Comparison of ENCODE assay signal across 18 cellular contexts in genomic region chr11:74085542-74085892, GRCh38.
DNase-seq lines count a peak whose midpoint lies in the region; ATAC-seq, FAIRE-seq and TF ChIP-seq lines count a peak whose summit lies in the region.
"Had no signal": no experiment of that assay in that cellular context is flagged by ENCODE, and none has a peak within 500 bp of the region (broad histone marks: within the 10 kb centered on the region; RNA-seq: fewer than 3 reads in every experiment).

No MANE protein-coding gene starts in this region.

- dilution Hi-C loops in IMR-90 (cut with HindIII; ENCODE audit: low sequenced_read_pairs, unreplicated experiment) = no loop called here

- H3K4ac ChIP-seq in IMR-90 (ENCODE audit: low read depth, low read length) = no peak overlapping the region

- no peak overlapping the region for H4K8ac ChIP-seq in IMR-90 (ENCODE audit: low read depth in 2 of 2, low read length in 2 of 2)

- no peak overlapping the region for H2AK9ac ChIP-seq in IMR-90 (replicated peaks; ENCODE audit: low read depth, low read length, poor library complexity)

- H3K4me2 ChIP-seq in IMR-90 (ENCODE audit: low read depth, low read length) = no peak overlapping the region
- H3K4me2 ChIP-seq: BLaER1 had no signal

- no peak overlapping the region for H2BK120ac ChIP-seq in IMR-90 (ENCODE audit: low read depth, low read length)

- no peak overlapping the region for H3K27ac ChIP-seq in CD4-positive, alpha-beta memory T cell (ENCODE audit: low read depth, low read length)
- no peak overlapping the region for H3K27ac ChIP-seq in IMR-90 (ENCODE audit: insufficient read depth, low read length)
- H3K27ac ChIP-seq: BLaER1, body of pancreas, prostate gland had no signal

- peaks cover 57% of the 10 kb centered on the region in 2 donors for H3K36me3 Mint-ChIP-seq in CD4-positive, alpha-beta memory T cell
- H3K36me3 Mint-ChIP-seq in mesothelial cell of epicardium = peaks cover 36% of the 10 kb centered on the region

- no peak for FAIRE-seq in HTR-8/SVneo (lab: Jason Lieb, UNC)
- FAIRE-seq: H1 had no signal

- H3K4me1 ChIP-seq in CD4-positive, alpha-beta memory T cell (ENCODE audit: insufficient read depth, low read length) = peaks cover 4% of the 10 kb centered on the region
- no peaks in the 10 kb centered on the region for H3K4me1 ChIP-seq in IMR-90 (ENCODE audit: control insufficient read depth, insufficient read depth, low read length)
- H3K4me1 ChIP-seq: BLaER1, body of pancreas, prostate gland had no signal

- no peak overlapping the region for H3K4me3 ChIP-seq in CD4-positive, alpha-beta memory T cell (ENCODE audit: low read length in 2 of 2)
- no peak overlapping the region for H3K4me3 ChIP-seq in IMR-90 (ENCODE audit: insufficient read depth, low read depth, low read length)
- H3K4me3 ChIP-seq: BLaER1, body of pancreas, prostate gland had no signal

- H3K18ac ChIP-seq in IMR-90 (ENCODE audit: low read depth, low read length) = no peak overlapping the region

- H3K14ac ChIP-seq in IMR-90 (replicated peaks; ENCODE audit: low read depth, low read length) = no peak overlapping the region

- no peak overlapping the region for H3K4me3 Mint-ChIP-seq in CD4-positive, alpha-beta memory T cell
- H3K4me3 Mint-ChIP-seq in mesothelial cell of epicardium = no peak overlapping the region
- H3K4me3 Mint-ChIP-seq: activated T-helper 1 cell treated with anti-CD3 and anti-CD28 coated beads, Interleukin-12 subunit alpha, Interleukin-12 subunit beta, Interleukin-2, Interleukin-4 antibody, amounts not matched to agents 30 ng/mL and 10 ng/mL and 1 ng/mL, durations not matched to agents 14 hours and 24 hours and 36 hours had no signal

- peak overlapping the region; percentile 40 for H2BK5ac ChIP-seq in IMR-90 (ENCODE audit: low read depth, low read length, poor library complexity, severe bottlenecking)

- H3K36me3 ChIP-seq in CD4-positive, alpha-beta memory T cell (ENCODE audit: insufficient read depth, low read length) = peaks cover 24% of the 10 kb centered on the region
- H3K36me3 ChIP-seq in IMR-90 (ENCODE audit: control insufficient read depth, insufficient read depth, low read length) = peaks cover 11% of the 10 kb centered on the region

- in situ Hi-C loops in IMR-90 (cut with MboI; ENCODE audit: low sequenced_read_pairs) = no loop called here

- H2BK15ac ChIP-seq in IMR-90 (ENCODE audit: low read depth, low read length) = no peak overlapping the region

- H3K9ac ChIP-seq in IMR-90 (ENCODE audit: low read depth, low read length) = no peak overlapping the region
- H3K9ac ChIP-seq: BLaER1 had no signal

- TF ChIP-seq RAD21 in IMR-90 (IDR thresholded peaks at IDR 0.05; ENCODE audit: low read length) = no peak

- H3K9me1 ChIP-seq in IMR-90 (ENCODE audit: insufficient read depth, low read length) = peaks cover 3% of the 10 kb centered on the region; the same call in 1 of the 2 replicates

- H3K79me1 ChIP-seq in IMR-90 (ENCODE audit: low read depth in 1 of 2, low read length in 2 of 2) = no peaks in the 10 kb centered on the region

- H3K9me3 ChIP-seq in CD4-positive, alpha-beta memory T cell (ENCODE audit: control insufficient read depth in 1 of 2, low read length in 2 of 2) = no peaks in the 10 kb centered on the region
- H3K9me3 ChIP-seq in IMR-90 (ENCODE audit: control insufficient read depth, insufficient read depth, low read length) = no peaks in the 10 kb centered on the region
- H3K9me3 ChIP-seq: body of pancreas, prostate gland had no signal

- intact Hi-C loops in CD4-positive, alpha-beta memory T cell (cut with micrococcal nuclease) = no loop called here
- intact Hi-C loops in IMR-90 (cut with micrococcal nuclease) = no loop called here

- WGBS in IMR-90 (ENCODE audit: extremely low coverage in 2 of 2, insufficient read length in 1 of 2), 2 experiments = no CpG with 5 or more reads among the region's 6 CpGs

- no peak overlapping the region for H4K5ac ChIP-seq in IMR-90 (ENCODE audit: low read depth, low read length)

- H3K56ac ChIP-seq in IMR-90 (ENCODE audit: extremely low read depth, insufficient read depth, low read length) = no peak overlapping the region

- ATAC-seq in IMR-90 (ENCODE audit: low read depth) (no peak), HG02759 (IDR thresholded peaks at IDR 0.05; ENCODE audit: unreplicated experiment) (no peak), HG02981 (IDR thresholded peaks at IDR 0.05; ENCODE audit: unreplicated experiment) (no peak)
- ATAC-seq: body of pancreas had no signal

- DNase-seq in CD4-positive, alpha-beta memory T cell = no peak
- DNase-seq in IMR-90 = peak; percentile 25
- DNase-seq in astrocyte of the hippocampus (ENCODE audit: low read depth, low spot score) = peak; percentile 8
- no peak for DNase-seq in mesothelial cell of epicardium (ENCODE audit: low spot score in 2 of 2, unreplicated experiment in 2 of 2)
- DNase-seq in NCI-H1092 treated with DMSO at 0.1 percent for 48 hours (lab: John Stamatoyannopoulos, UW) = no peak
- no peak for DNase-seq in HTR-8/SVneo (ENCODE audit: insufficient read length, low spot score)
- DNase-seq: activated CD4-positive, CD25-positive, alpha-beta regulatory T cell; effector memory CD4-positive, alpha-beta T cell; GF-D8; islet precursor cell; NCI-H2107 had no signal

- no peak overlapping the region for H2BK20ac ChIP-seq in IMR-90 (ENCODE audit: low read depth, low read length)

- H2AK5ac ChIP-seq in IMR-90 (ENCODE audit: low read depth, low read length) = 0 out of 2 replicates have a peak overlapping the region, but pooled peaks have one; percentile 46

- no peaks in the 10 kb centered on the region for H3K27me3 Mint-ChIP-seq in CD4-positive, alpha-beta memory T cell
- H3K27me3 Mint-ChIP-seq in mesothelial cell of epicardium (ENCODE audit: low read depth) = no peaks in the 10 kb centered on the region

- no peak overlapping the region for H2AFZ ChIP-seq in IMR-90 (replicated peaks; ENCODE audit: low read length, poor library complexity)

- H3K4me1 Mint-ChIP-seq in CD4-positive, alpha-beta memory T cell = peaks cover 6 to 15% (median 9%) of the 10 kb centered on the region in 4 donors
- peaks cover 15% of the 10 kb centered on the region for H3K4me1 Mint-ChIP-seq in mesothelial cell of epicardium

- H3K9me3 Mint-ChIP-seq in CD4-positive, alpha-beta memory T cell = no peaks in the 10 kb centered on the region
- H3K9me3 Mint-ChIP-seq in mesothelial cell of epicardium = peaks cover 4% of the 10 kb centered on the region

- H4K20me1 ChIP-seq in IMR-90 (ENCODE audit: insufficient read depth, low read length) = no peaks in the 10 kb centered on the region
- H4K20me1 ChIP-seq: BLaER1 had no signal

- CTCF ChIA-PET in CD4-positive, alpha-beta memory T cell (lab: Charles Lee; ENCODE audit: partially characterized antibody) = no interaction called here
- CTCF ChIA-PET in IMR-90 (lab: Yijun Ruan, JAX) = no interaction called here

- H3K27ac Mint-ChIP-seq in CD4-positive, alpha-beta memory T cell = peak overlapping the region; percentile 15 to 90 (median 69)
- H3K27ac Mint-ChIP-seq in mesothelial cell of epicardium = peak overlapping the region; percentile 66
- H3K27ac Mint-ChIP-seq: activated T-helper 1 cell treated with anti-CD3 and anti-CD28 coated beads, Interleukin-12 subunit alpha, Interleukin-12 subunit beta, Interleukin-2, Interleukin-4 antibody, amounts not matched to agents 30 ng/mL and 10 ng/mL and 1 ng/mL, durations not matched to agents 14 hours and 24 hours and 36 hours had no signal

- no peaks in the 10 kb centered on the region for H3K27me3 ChIP-seq in CD4-positive, alpha-beta memory T cell (ENCODE audit: insufficient read depth, low read length)
- H3K27me3 ChIP-seq in IMR-90 (ENCODE audit: control insufficient read depth, insufficient read depth, low read length) = no peaks in the 10 kb centered on the region
- H3K27me3 ChIP-seq: BLaER1, body of pancreas had no signal

- TF ChIP-seq POLR2A in IMR-90 (IDR thresholded peaks at IDR 0.05; ENCODE audit: low read depth, low read length) = no peak

- no peak for TF ChIP-seq CTCF in IMR-90 (conservative IDR thresholded peaks at IDR 0.05; ENCODE audit: low read depth, low read length)
- no peak for TF ChIP-seq CTCF in mesothelial cell of epicardium (IDR thresholded peaks at IDR 0.05; ENCODE audit: unreplicated experiment)

- POLR2A ChIA-PET in CD4-positive, alpha-beta memory T cell (lab: Charles Lee; ENCODE audit: partially characterized antibody) = no interaction called here
- POLR2A ChIA-PET in IMR-90 (lab: Charles Lee; ENCODE audit: unreplicated experiment) = no interaction called here

- H3K23ac ChIP-seq in IMR-90 (ENCODE audit: low read depth, low read length) = no peak overlapping the region

- H4K91ac ChIP-seq in IMR-90 (ENCODE audit: insufficient read depth, low read depth, low read length) = no peak overlapping the region

- BruUV-seq in IMR-90 (replicated peaks; lab: Mats Ljungman, UMichigan) = no TSS peak

TF ChIP-seq in IMR-90, 13 proteins besides CTCF, POLR2A, EP300 and RAD21:
- TF ChIP-seq MAZ (IDR thresholded peaks at IDR 0.05; ENCODE audit: borderline replicate concordance, low read depth, low read length) = no peak
- TF ChIP-seq RFX5 (IDR thresholded peaks at IDR 0.05; ENCODE audit: low read depth, low read length) = no peak
- no peak for TF ChIP-seq CEBPB (IDR thresholded peaks at IDR 0.05; ENCODE audit: low read depth, low read length)
- TF ChIP-seq FOS (IDR thresholded peaks at IDR 0.05; ENCODE audit: low read depth, low read length) = no peak
- no peak for TF ChIP-seq ELK1 (IDR thresholded peaks at IDR 0.05; ENCODE audit: borderline replicate concordance, low read depth, low read length)
- no peak for TF ChIP-seq SMC3 (IDR thresholded peaks at IDR 0.05; ENCODE audit: low read depth, low read length)

Comparison
In these comparisons a context has a peak if more than half of its experiments do, and no peak if none do; other contexts are left out.
1. DNase-seq: peak in IMR-90 (single experiment) and astrocyte of the hippocampus (single experiment); none in CD4-positive, alpha-beta memory T cell (0 of 5), mesothelial cell of epicardium (0 of 2), NCI-H1092 treated with DMSO at 0.1 percent for 48 hours (single experiment) and HTR-8/SVneo (single experiment).